Comparison of ENCODE assay signal across 23 cellular contexts in the genomic region with DNA sequence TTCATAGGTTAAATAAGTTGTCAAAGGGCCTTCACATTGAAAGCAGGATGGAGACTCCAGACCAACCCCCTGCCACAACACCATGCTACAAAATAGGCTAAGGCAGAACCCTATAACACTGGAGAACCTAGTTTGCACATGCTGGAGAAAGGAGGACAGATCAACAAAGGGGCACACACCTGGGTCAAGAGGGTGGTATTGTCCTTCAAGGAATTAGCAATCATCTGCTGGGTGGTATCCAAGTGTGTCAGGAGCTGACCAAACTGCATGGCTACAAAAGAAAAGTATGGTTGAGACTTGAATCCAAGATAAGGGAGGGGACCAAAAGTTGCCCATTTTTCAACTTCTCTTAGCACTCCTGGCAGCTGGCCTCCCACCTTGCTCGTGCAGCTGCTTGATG. TPM values are rescaled to one million over a fixed set of nuclear protein-coding genes. Genes with fewer than 3 reads are reported as not detected.
DNase-seq lines count a peak whose midpoint lies in the region; ATAC-seq, FAIRE-seq and TF ChIP-seq lines count a peak whose summit lies in the region.
"Had no signal": no experiment of that assay in that cellular context is flagged by ENCODE, and none has a peak within 500 bp of the region (broad histone marks: within the 10 kb centered on the region; RNA-seq: fewer than 3 reads in every experiment).

No MANE protein-coding gene starts in this region.

- DNase-seq in activated T-cell treated with anti-CD3 and anti-CD28 coated beads, Interleukin-2, amount 50 U/mL, for 24 hours: no peak
- no peak for DNase-seq in activated T-cell treated with anti-CD3 and anti-CD28 coated beads, Interleukin-2, amount 50 U/mL, for 72 hours
- DNase-seq in GM12891 (ENCODE audit: insufficient read length, low spot score) (no peak), K562 (ENCODE audit: extremely low read depth in 1 of 4, low spot score in 3 of 4) (no peak), posterior vena cava (ENCODE audit: low spot score) (peak; percentile 8), H4 (ENCODE audit: low spot score) (no peak), T-cell (no peak)
- DNase-seq: DMS79, H7, HFFc6, KG1, NCI-H1092 treated with DMSO at 0.1 percent for 48 hours, NCI-H1436 treated with DMSO at 0.1 percent for 48 hours, NCI-H2029, NCI-H226, NCI-H510A treated with DMSO at 0.1 percent for 48 hours, NCI-H748 treated with DMSO at 0.1 percent for 48 hours had no signal

- peaks cover 93% of the 10 kb centered on the region for H3K36me3 ChIP-seq in K562 (ENCODE audit: control insufficient read depth, insufficient read depth, low read length)

- no peak overlapping the region for H3K4me3 Mint-ChIP-seq in activated T-cell treated with anti-CD3 and anti-CD28 coated beads, Interleukin-2, amount 50 U/mL, for 24 hours
- no peak overlapping the region for H3K4me3 Mint-ChIP-seq in activated T-cell treated with anti-CD3 and anti-CD28 coated beads, Interleukin-2, amount 50 U/mL, for 72 hours
- H3K4me3 Mint-ChIP-seq in T-cell: no peak overlapping the region
- H3K4me3 Mint-ChIP-seq: HFFc6 had no signal

- TF ChIP-seq RAD21 in K562 (CRISPR knock-in tag; conservative IDR thresholded peaks at IDR 0.05 in 1 of 2, IDR thresholded peaks at IDR 0.05 in 1 of 2): no peak

- no peaks in the 10 kb centered on the region for H3K9me3 ChIP-seq in K562 (replicated peaks; ENCODE audit: control insufficient read depth, insufficient read depth, low read depth, low read length)

- peaks cover 0 to 2% of the 10 kb centered on the region in 2 experiments; a peak in 1 of 5 replicates for H3K4me1 ChIP-seq in K562 (replicated peaks in 1 of 2; ENCODE audit: control insufficient read depth in 2 of 2, insufficient read depth in 2 of 2, low read length in 2 of 2)

- WGBS in K562 (ENCODE audit: insufficient coverage, low coverage, missing lambda C conversion rate): 75% methylated on average over 1 of the region's 1 CpG

- H3K27ac ChIP-seq in K562 (ENCODE audit: extremely low read depth, low read depth, low read length): no peak overlapping the region
- H3K27ac ChIP-seq: C4-2B, HL-60 had no signal

- no peak overlapping the region for H2AFZ ChIP-seq in K562 (ENCODE audit: low read depth, low read length)

- no TSS peak for BruUV-seq in K562 (replicated peaks; lab: Mats Ljungman, UMichigan)

- no peak for ATAC-seq in activated T-cell treated with anti-CD3 and anti-CD28 coated beads, Interleukin-2, amount 50 U/mL, for 72 hours (replicated peaks in 1 of 2)
- ATAC-seq in K562: no peak
- no peak for ATAC-seq in T-cell (replicated peaks in 1 of 4)
- no peak for ATAC-seq in HG02642 (IDR thresholded peaks at IDR 0.05; ENCODE audit: poor library complexity, unreplicated experiment)
- ATAC-seq: Panc1 had no signal

- H3K9ac ChIP-seq in K562 (ENCODE audit: insufficient read depth in 1 of 2, low read depth in 2 of 2, low read length in 2 of 2): no peak overlapping the region

- no peaks in the 10 kb centered on the region for H3K79me2 ChIP-seq in K562 (ENCODE audit: control insufficient read depth, insufficient read depth, low read length)

- FAIRE-seq in GM12891 (lab: Jason Lieb, UNC) (no peak), K562 (lab: Jason Lieb, UNC) (no peak)
- FAIRE-seq: A204.1 had no signal

- no peak overlapping the region for H3K4me2 ChIP-seq in K562 (ENCODE audit: insufficient read depth, low read length)

- in situ Hi-C loops in K562 (cut with MboI): no loop called here

- TF ChIP-seq POLR2A in GM12891 (IDR thresholded peaks at IDR 0.05; ENCODE audit: low read depth, low read length) (no peak), K562 (conservative IDR thresholded peaks at IDR 0.05) (no peak)

- no peaks in the 10 kb centered on the region for H3K9me3 Mint-ChIP-seq in activated T-cell treated with anti-CD3 and anti-CD28 coated beads, Interleukin-2, amount 50 U/mL, for 24 hours
- no peaks in the 10 kb centered on the region for H3K9me3 Mint-ChIP-seq in activated T-cell treated with anti-CD3 and anti-CD28 coated beads, Interleukin-2, amount 50 U/mL, for 72 hours
- H3K9me3 Mint-ChIP-seq in T-cell: no peaks in the 10 kb centered on the region
- H3K9me3 Mint-ChIP-seq: HFFc6 had no signal

- no peak for TF ChIP-seq CTCF in K562 (IDR thresholded peaks at IDR 0.05 in 2 of 3, conservative IDR thresholded peaks at IDR 0.05 in 1 of 3; ENCODE audit: insufficient read depth in 2 of 3, low read depth in 1 of 3, low read length in 3 of 3)

- no peaks in the 10 kb centered on the region for H3K9me1 ChIP-seq in K562 (ENCODE audit: control insufficient read depth, insufficient read depth, low read length)

- peaks cover 95% of the 10 kb centered on the region for H3K36me3 Mint-ChIP-seq in activated T-cell treated with anti-CD3 and anti-CD28 coated beads, Interleukin-2, amount 50 U/mL, for 24 hours (ENCODE audit: low read depth)
- H3K36me3 Mint-ChIP-seq in activated T-cell treated with anti-CD3 and anti-CD28 coated beads, Interleukin-2, amount 50 U/mL, for 72 hours (ENCODE audit: insufficient read depth in 2 of 2): peaks cover 4 to 35% of the 10 kb centered on the region in 2 donors
- peaks cover 54% of the 10 kb centered on the region for H3K36me3 Mint-ChIP-seq in T-cell

- no peaks in the 10 kb centered on the region for H3K27me3 ChIP-seq in K562 (ENCODE audit: control insufficient read depth in 2 of 2, insufficient read depth in 2 of 2, low read length in 2 of 2)

- CTCF ChIA-PET in K562 (lab: Yijun Ruan, JAX; ENCODE audit: low intra/inter-chr PET ratio): no interaction called here
- CTCF ChIA-PET in T-cell (lab: Charles Lee): no interaction called here

- H3K27ac Mint-ChIP-seq in activated T-cell treated with anti-CD3 and anti-CD28 coated beads, Interleukin-2, amount 50 U/mL, for 24 hours: peak overlapping the region; percentile 31
- no peak overlapping the region for H3K27ac Mint-ChIP-seq in activated T-cell treated with anti-CD3 and anti-CD28 coated beads, Interleukin-2, amount 50 U/mL, for 72 hours
- H3K27ac Mint-ChIP-seq in T-cell: no peak overlapping the region
- H3K27ac Mint-ChIP-seq: HFFc6 had no signal

- no peaks in the 10 kb centered on the region for H4K20me1 ChIP-seq in K562 (replicated peaks; ENCODE audit: control insufficient read depth, insufficient read depth, low read length)

- no peaks in the 10 kb centered on the region for H3K27me3 Mint-ChIP-seq in activated T-cell treated with anti-CD3 and anti-CD28 coated beads, Interleukin-2, amount 50 U/mL, for 24 hours
- no peaks in the 10 kb centered on the region for H3K27me3 Mint-ChIP-seq in activated T-cell treated with anti-CD3 and anti-CD28 coated beads, Interleukin-2, amount 50 U/mL, for 72 hours (ENCODE audit: low read depth)
- no peaks in the 10 kb centered on the region for H3K27me3 Mint-ChIP-seq in T-cell

- no peak for TF ChIP-seq EP300 in K562 (IDR thresholded peaks at IDR 0.05; ENCODE audit: low read length)

- no peak overlapping the region for H3K4me3 ChIP-seq in K562

- POLR2A ChIA-PET in K562 (lab: Yijun Ruan, JAX) (interaction anchor here (1.8 to 10.8 kb wide), 4 partner anchors 7 to 21 kb away, joined by 6 to 225 read pairs (median 18); partner anchors contain the start of gene DDIT3), T-cell (lab: Charles Lee) (interaction anchor here in 1 of 2 donors (1.1 kb wide), 1 partner anchor 18 kb away, joined by 3 read pairs; no protein-coding TSS in a partner anchor)

- H3K4me1 Mint-ChIP-seq in activated T-cell treated with anti-CD3 and anti-CD28 coated beads, Interleukin-2, amount 50 U/mL, for 24 hours (ENCODE audit: low read depth): no peaks in the 10 kb centered on the region
- no peaks in the 10 kb centered on the region for H3K4me1 Mint-ChIP-seq in activated T-cell treated with anti-CD3 and anti-CD28 coated beads, Interleukin-2, amount 50 U/mL, for 72 hours (ENCODE audit: low read depth)
- H3K4me1 Mint-ChIP-seq in T-cell: peaks cover 2 to 9% (median 2%) of the 10 kb centered on the region in 3 donors

- intact Hi-C loops in K562 (cut with micrococcal nuclease): no loop called here
- intact Hi-C loops in posterior vena cava (cut with DNase I): no loop called here

RNA-seq across cellular contexts. Expression of gene MBD6, which starts 9.2 kb away (rescaled TPM):
- total RNA-seq in activated T-cell treated with anti-CD3 and anti-CD28 coated beads, Interleukin-2, amount 50 U/mL, for 72 hours: 100 to 1,000 TPM; 131 to 148 TPM
- polyA plus RNA-seq in GM12891 (2012; ENCODE audit: low read depth, missing spikeins): 15.6 TPM
- 77.3 and 118 TPM in 2 replicates for total RNA-seq in K562 (2011; cell fraction: chromatin; rRNA removed; ENCODE audit: low replicate concordance)
- 43.2 and 44.7 TPM in 2 replicates for total RNA-seq in K562 (2011; cell fraction: nucleolus; rRNA removed)
- total RNA-seq in K562 (2011; cell fraction: nucleoplasm; rRNA removed): 49.3 and 57.0 TPM in 2 replicates
- 4.7 and 6.3 TPM in 2 replicates for total RNA-seq in K562 (2014; rRNA removed)
- 2.7 and 3.8 TPM in 2 replicates for total RNA-seq in K562 (2014; rRNA removed; fragmentation: Illumina TruSeq; extraction: Trizol)
- 3.6 and 6.1 TPM in 2 replicates for total RNA-seq in K562 (2015; rRNA removed; fragmentation: Illumina TruSeq; extraction: Trizol)
- total RNA-seq in K562 (2021): 46.6 and 54.8 TPM in 2 replicates
- polyA plus RNA-seq in K562 (2011; rRNA removed): 2.0 and 6.8 TPM in 2 replicates
- polyA plus RNA-seq in K562 (2011; cell fraction: cytosol; rRNA removed): 1.1 and 1.4 TPM in 2 replicates
- polyA plus RNA-seq in K562 (2011; cell fraction: nucleus; rRNA removed): 25.0 and 38.2 TPM in 2 replicates
- polyA plus RNA-seq in K562 (2012): 21.1 and 37.7 TPM in 2 replicates
- 14.1 and 20.3 TPM in 2 replicates for polyA plus RNA-seq in K562 (2014; fragmentation: Illumina TruSeq; extraction: Trizol)
- 1 to 10 TPM; 2.6 to 2.9 TPM for polyA plus RNA-seq in K562 (2014; fragmentation: Nextera tagmentation; extraction: Ambion mirVana)
- 12.2 and 19.8 TPM in 2 replicates for polyA plus RNA-seq in K562 (2014; rRNA removed)
- polyA minus RNA-seq in K562 (2011; rRNA and poly(A)+ RNA removed): 1.7 and 4.1 TPM in 2 replicates
- 5.2 and 13.3 TPM in 2 replicates for polyA minus RNA-seq in K562 (2011; cell fraction: cytosol; rRNA and poly(A)+ RNA removed)
- polyA minus RNA-seq in K562 (2011; cell fraction: nucleus; rRNA and poly(A)+ RNA removed): 15.5 and 20.1 TPM in 2 replicates
- 10 to 100 TPM; 46.5 to 49.1 TPM for total RNA-seq in posterior vena cava
- total RNA-seq in H4 (2014; rRNA removed; shearing (Covaris generic)): 1.5 and 3.1 TPM in 2 replicates
- 100 to 1,000 TPM; 109 to 122 (median 114) TPM for total RNA-seq in T-cell

RNA-seq across cellular contexts. Expression of gene DDIT3, which starts 11.5 kb away (rescaled TPM):
- 10 to 100 TPM; 64.6 to 71.7 TPM for total RNA-seq in activated T-cell treated with anti-CD3 and anti-CD28 coated beads, Interleukin-2, amount 50 U/mL, for 72 hours
- polyA plus RNA-seq in GM12891 (2012; ENCODE audit: low read depth, missing spikeins): 22.7 TPM
- 172 and 185 TPM in 2 replicates for total RNA-seq in K562 (2011; cell fraction: chromatin; rRNA removed; ENCODE audit: low replicate concordance)
- 119 and 124 TPM in 2 replicates for total RNA-seq in K562 (2011; cell fraction: nucleolus; rRNA removed)
- total RNA-seq in K562 (2011; cell fraction: nucleoplasm; rRNA removed): 106 and 127 TPM in 2 replicates
- total RNA-seq in K562 (2014; rRNA removed) (68.2 and 89.9 TPM in 2 replicates), K562 (2014; rRNA removed; fragmentation: Illumina TruSeq; extraction: Trizol) (89.6 and 104 TPM in 2 replicates), K562 (2015; rRNA removed; fragmentation: Illumina TruSeq; extraction: Trizol) (53.7 and 59.1 TPM in 2 replicates), K562 (2021) (56.8 and 61.8 TPM in 2 replicates), posterior vena cava (10 to 100 TPM; 34.0 to 43.8 TPM), T-cell (10 to 100 TPM; 34.5 to 93.5 (median 40.7) TPM)
- polyA plus RNA-seq in K562 (2011; rRNA removed) (99.0 and 118 TPM in 2 replicates), K562 (2014; fragmentation: Illumina TruSeq; extraction: Trizol) (83.9 and 103 TPM in 2 replicates), K562 (2014; fragmentation: Nextera tagmentation; extraction: Ambion mirVana) (100 to 1,000 TPM; 254 to 272 TPM), K562 (2014; rRNA removed) (87.2 and 127 TPM in 2 replicates)
- polyA plus RNA-seq in K562 (2011; cell fraction: cytosol; rRNA removed): 29.5 and 56.7 TPM in 2 replicates
- 133 and 186 TPM in 2 replicates for polyA plus RNA-seq in K562 (2011; cell fraction: nucleus; rRNA removed)
- 99.5 and 353 TPM in 2 replicates for polyA plus RNA-seq in K562 (2012)
- 37.2 and 59.6 TPM in 2 replicates for polyA minus RNA-seq in K562 (2011; rRNA and poly(A)+ RNA removed)
- polyA minus RNA-seq in K562 (2011; cell fraction: cytosol; rRNA and poly(A)+ RNA removed): 22.3 and 23.0 TPM in 2 replicates
- polyA minus RNA-seq in K562 (2011; cell fraction: nucleus; rRNA and poly(A)+ RNA removed): 25.7 and 57.9 TPM in 2 replicates
- 43.2 and 50.1 TPM in 2 replicates for total RNA-seq in H4 (2014; rRNA removed; shearing (Covaris generic))

RNA-seq across cellular contexts. Expression of gene DCTN2, which starts 15.2 kb away (rescaled TPM):
- 10 to 100 TPM; 94.9 to 99.0 TPM for total RNA-seq in activated T-cell treated with anti-CD3 and anti-CD28 coated beads, Interleukin-2, amount 50 U/mL, for 72 hours
- 79.2 TPM for polyA plus RNA-seq in GM12891 (2012; ENCODE audit: low read depth, missing spikeins)
- 253 and 274 TPM in 2 replicates for total RNA-seq in K562 (2011; cell fraction: chromatin; rRNA removed; ENCODE audit: low replicate concordance)
- 125 and 135 TPM in 2 replicates for total RNA-seq in K562 (2011; cell fraction: nucleolus; rRNA removed)
- 180 and 202 TPM in 2 replicates for total RNA-seq in K562 (2011; cell fraction: nucleoplasm; rRNA removed)
- total RNA-seq in K562 (2014; rRNA removed) (128 and 135 TPM in 2 replicates), K562 (2014; rRNA removed; fragmentation: Illumina TruSeq; extraction: Trizol) (114 and 115 TPM in 2 replicates), K562 (2015; rRNA removed; fragmentation: Illumina TruSeq; extraction: Trizol) (122 and 151 TPM in 2 replicates), K562 (2021) (119 and 129 TPM in 2 replicates), posterior vena cava (100 to 1,000 TPM in 1 of 2 donors, 10 to 100 TPM in 1; 90.6 to 104 TPM), T-cell (10 to 100 TPM; 60.1 to 81.9 (median 71.5) TPM)
- polyA plus RNA-seq in K562 (2011; rRNA removed) (137 and 161 TPM in 2 replicates), K562 (2014; fragmentation: Illumina TruSeq; extraction: Trizol) (255 and 270 TPM in 2 replicates), K562 (2014; fragmentation: Nextera tagmentation; extraction: Ambion mirVana) (10 to 100 TPM; 43.6 to 64.7 TPM), K562 (2014; rRNA removed) (125 and 127 TPM in 2 replicates)
- 125 and 134 TPM in 2 replicates for polyA plus RNA-seq in K562 (2011; cell fraction: cytosol; rRNA removed)
- 140 and 175 TPM in 2 replicates for polyA plus RNA-seq in K562 (2011; cell fraction: nucleus; rRNA removed)
- polyA plus RNA-seq in K562 (2012): 98.5 and 216 TPM in 2 replicates
- polyA minus RNA-seq in K562 (2011; rRNA and poly(A)+ RNA removed): 129 and 192 TPM in 2 replicates
- polyA minus RNA-seq in K562 (2011; cell fraction: cytosol; rRNA and poly(A)+ RNA removed): 103 and 129 TPM in 2 replicates
- polyA minus RNA-seq in K562 (2011; cell fraction: nucleus; rRNA and poly(A)+ RNA removed): 35.9 and 66.2 TPM in 2 replicates
- total RNA-seq in H4 (2014; rRNA removed; shearing (Covaris generic)): 76.6 and 109 TPM in 2 replicates

RNA-seq across cellular contexts. Expression of gene KIF5A, which starts 18.0 kb away (rescaled TPM):
- total RNA-seq in activated T-cell treated with anti-CD3 and anti-CD28 coated beads, Interleukin-2, amount 50 U/mL, for 72 hours: 1 to 10 TPM; 3.2 to 5.9 TPM
- polyA plus RNA-seq in GM12891 (2012; ENCODE audit: low read depth, missing spikeins): 0.18 TPM
- total RNA-seq in K562 (2011; cell fraction: chromatin; rRNA removed; ENCODE audit: low replicate concordance): 64.9 and 77.9 TPM in 2 replicates
- total RNA-seq in K562 (2011; cell fraction: nucleolus; rRNA removed): 36.1 and 39.9 TPM in 2 replicates
- 52.8 and 54.9 TPM in 2 replicates for total RNA-seq in K562 (2011; cell fraction: nucleoplasm; rRNA removed)
- 5.9 and 7.1 TPM in 2 replicates for total RNA-seq in K562 (2014; rRNA removed)
- 7.3 and 8.0 TPM in 2 replicates for total RNA-seq in K562 (2014; rRNA removed; fragmentation: Illumina TruSeq; extraction: Trizol)
- 4.3 and 4.5 TPM in 2 replicates for total RNA-seq in K562 (2015; rRNA removed; fragmentation: Illumina TruSeq; extraction: Trizol)
- 14.2 and 17.7 TPM in 2 replicates for total RNA-seq in K562 (2021)
- polyA plus RNA-seq in K562 (2011; rRNA removed): 16.0 and 19.3 TPM in 2 replicates
- 5.5 and 8.2 TPM in 2 replicates for polyA plus RNA-seq in K562 (2011; cell fraction: cytosol; rRNA removed)
- 66.5 and 75.3 TPM in 2 replicates for polyA plus RNA-seq in K562 (2011; cell fraction: nucleus; rRNA removed)
- polyA plus RNA-seq in K562 (2012): 8.1 and 30.3 TPM in 2 replicates
- 16.0 and 16.1 TPM in 2 replicates for polyA plus RNA-seq in K562 (2014; fragmentation: Illumina TruSeq; extraction: Trizol)
- polyA plus RNA-seq in K562 (2014; fragmentation: Nextera tagmentation; extraction: Ambion mirVana): 1 to 10 TPM; 3.4 to 5.3 TPM
- 15.8 and 17.7 TPM in 2 replicates for polyA plus RNA-seq in K562 (2014; rRNA removed)
- polyA minus RNA-seq in K562 (2011; rRNA and poly(A)+ RNA removed): 13.4 and 14.8 TPM in 2 replicates
- polyA minus RNA-seq in K562 (2011; cell fraction: cytosol; rRNA and poly(A)+ RNA removed): 5.6 and 6.9 TPM in 2 replicates
- 14.0 and 22.0 TPM in 2 replicates for polyA minus RNA-seq in K562 (2011; cell fraction: nucleus; rRNA and poly(A)+ RNA removed)
- under 1 TPM; 0.10 to 0.14 TPM for total RNA-seq in posterior vena cava
- 0.27 TPM in 1 of 2 replicates, not detected in the other for total RNA-seq in H4 (2014; rRNA removed; shearing (Covaris generic))
- 1 to 10 TPM in 2 of 5 donors, under 1 TPM in 3; 0.83 to 1.8 (median 0.92) TPM for total RNA-seq in T-cell
- total RNA-seq: HT-29 had no signal

RNA-seq across cellular contexts. Expression of gene MARS1, which starts 44.0 kb away (rescaled TPM):
- total RNA-seq in activated T-cell treated with anti-CD3 and anti-CD28 coated beads, Interleukin-2, amount 50 U/mL, for 72 hours: 100 to 1,000 TPM; 575 to 653 TPM
- 93.4 TPM for polyA plus RNA-seq in GM12891 (2012; ENCODE audit: low read depth, missing spikeins)
- total RNA-seq in K562 (2011; cell fraction: chromatin; rRNA removed; ENCODE audit: low replicate concordance): 823 and 1,075 TPM in 2 replicates
- 517 and 536 TPM in 2 replicates for total RNA-seq in K562 (2011; cell fraction: nucleolus; rRNA removed)
- 605 and 612 TPM in 2 replicates for total RNA-seq in K562 (2011; cell fraction: nucleoplasm; rRNA removed)
- total RNA-seq in K562 (2014; rRNA removed): 231 and 232 TPM in 2 replicates
- 220 and 245 TPM in 2 replicates for total RNA-seq in K562 (2014; rRNA removed; fragmentation: Illumina TruSeq; extraction: Trizol)
- 158 and 169 TPM in 2 replicates for total RNA-seq in K562 (2015; rRNA removed; fragmentation: Illumina TruSeq; extraction: Trizol)
- 339 and 382 TPM in 2 replicates for total RNA-seq in K562 (2021)
- 145 and 271 TPM in 2 replicates for polyA plus RNA-seq in K562 (2011; rRNA removed)
- polyA plus RNA-seq in K562 (2011; cell fraction: cytosol; rRNA removed): 137 and 183 TPM in 2 replicates
- polyA plus RNA-seq in K562 (2011; cell fraction: nucleus; rRNA removed): 838 and 1,308 TPM in 2 replicates
- polyA plus RNA-seq in K562 (2012): 210 and 555 TPM in 2 replicates
- polyA plus RNA-seq in K562 (2014; fragmentation: Illumina TruSeq; extraction: Trizol): 298 and 362 TPM in 2 replicates
- 100 to 1,000 TPM; 117 to 168 TPM for polyA plus RNA-seq in K562 (2014; fragmentation: Nextera tagmentation; extraction: Ambion mirVana)
- 221 and 229 TPM in 2 replicates for polyA plus RNA-seq in K562 (2014; rRNA removed)
- 171 and 257 TPM in 2 replicates for polyA minus RNA-seq in K562 (2011; rRNA and poly(A)+ RNA removed)
- 105 and 116 TPM in 2 replicates for polyA minus RNA-seq in K562 (2011; cell fraction: cytosol; rRNA and poly(A)+ RNA removed)
- 226 and 398 TPM in 2 replicates for polyA minus RNA-seq in K562 (2011; cell fraction: nucleus; rRNA and poly(A)+ RNA removed)
- 100 to 1,000 TPM; 135 to 142 TPM for total RNA-seq in posterior vena cava
- 118 and 121 TPM in 2 replicates for total RNA-seq in H4 (2014; rRNA removed; shearing (Covaris generic))
- total RNA-seq in T-cell: 100 to 1,000 TPM; 167 to 350 (median 320) TPM
